24 cellular contexts compared by ENCODE assay signal in the genomic region with DNA sequence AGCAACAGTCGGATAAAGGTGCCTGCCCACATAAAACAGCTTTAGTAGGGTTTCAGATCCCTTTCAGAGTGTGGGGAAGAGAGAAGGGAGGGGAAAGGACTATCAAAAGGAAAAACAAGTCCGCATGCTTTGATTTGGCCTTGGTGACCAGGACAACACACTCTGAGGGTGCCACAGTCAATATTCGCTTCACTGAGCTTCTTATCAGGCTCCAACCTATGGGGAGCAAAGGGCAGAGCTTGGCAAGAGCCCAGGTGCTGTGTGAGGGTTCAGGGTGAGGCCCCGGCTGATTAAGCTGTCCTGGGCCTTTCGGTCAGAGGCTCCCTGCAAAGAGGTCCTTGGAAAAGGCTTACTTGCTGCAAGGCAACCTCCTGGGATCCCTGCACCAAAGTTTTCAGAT.
DNase-seq lines count a peak whose midpoint lies in the region; ATAC-seq, FAIRE-seq and TF ChIP-seq lines count a peak whose summit lies in the region.
"Had no signal": no experiment of that assay in that cellular context is flagged by ENCODE, and none has a peak within 500 bp of the region (broad histone marks: within the 10 kb centered on the region; RNA-seq: fewer than 3 reads in every experiment).

No MANE protein-coding gene starts in this region.

- TF ChIP-seq CTCF in cardiac muscle cell (IDR thresholded peaks at IDR 0.05; ENCODE audit: low read depth, low read length), result no peak
- TF ChIP-seq CTCF in kidney (IDR thresholded peaks at IDR 0.05; ENCODE audit: borderline replicate concordance, extremely low read depth, insufficient read depth), result no peak
- TF ChIP-seq CTCF in nephron (IDR thresholded peaks at IDR 0.05; ENCODE audit: unreplicated experiment in 3 of 3), result no peak
- TF ChIP-seq CTCF in type B pancreatic cell (conservative IDR thresholded peaks at IDR 0.05), result no peak

- H3K27ac Mint-ChIP-seq in nephron, result peak overlapping the region; percentile 89 to 98 (median 96)
- H3K27ac Mint-ChIP-seq in type B pancreatic cell, result peak overlapping the region; percentile 25
- H3K27ac Mint-ChIP-seq in activated naive CD8-positive, alpha-beta T cell treated with anti-CD3 and anti-CD28 coated beads, Interleukin-2, amount 50 U/mL, for 24 hours, result no peak overlapping the region
- H3K27ac Mint-ChIP-seq: activated naive CD4-positive, alpha-beta T cell treated with anti-CD3 and anti-CD28 coated beads, Interleukin-2, amount 50 U/mL, for 24 hours; B cell had no signal

- H3K27me3 Mint-ChIP-seq in nephron (ENCODE audit: low read depth) (no peaks in the 10 kb centered on the region), type B pancreatic cell (no peaks in the 10 kb centered on the region)
- peaks cover 8% of the 10 kb centered on the region for H3K27me3 Mint-ChIP-seq in activated naive CD8-positive, alpha-beta T cell treated with anti-CD3 and anti-CD28 coated beads, Interleukin-2, amount 50 U/mL, for 24 hours
- H3K27me3 Mint-ChIP-seq: activated naive CD4-positive, alpha-beta T cell treated with anti-CD3 and anti-CD28 coated beads, Interleukin-2, amount 50 U/mL, for 24 hours had no signal

- FAIRE-seq in kidney (lab: Jason Lieb, UNC), result no peak
- FAIRE-seq: G401.6 had no signal

- H3K4me1 Mint-ChIP-seq in nephron, result peaks cover 62% of the 10 kb centered on the region
- H3K4me1 Mint-ChIP-seq in type B pancreatic cell (ENCODE audit: unreplicated experiment), result peaks cover 54% of the 10 kb centered on the region
- H3K4me1 Mint-ChIP-seq in activated naive CD8-positive, alpha-beta T cell treated with anti-CD3 and anti-CD28 coated beads, Interleukin-2, amount 50 U/mL, for 24 hours, result peaks cover 5% of the 10 kb centered on the region
- H3K4me1 Mint-ChIP-seq: B cell had no signal

- H3K36me3 ChIP-seq in cardiac muscle cell (no peaks in the 10 kb centered on the region), kidney (ENCODE audit: control insufficient read depth in 1 of 2, insufficient read depth in 2 of 2, low read length in 2 of 2) (no peaks in the 10 kb centered on the region)
- H3K36me3 ChIP-seq: HAP-1, heart left ventricle, uterus had no signal

- H3K4me1 ChIP-seq in cardiac muscle cell (ENCODE audit: low read depth), result peaks cover 41% of the 10 kb centered on the region
- H3K4me1 ChIP-seq in kidney (ENCODE audit: control insufficient read depth in 1 of 2, insufficient read depth in 1 of 2, low read depth in 1 of 2, low read length in 2 of 2), result peaks cover 0 to 9% of the 10 kb centered on the region in 2 donors
- H3K4me1 ChIP-seq: HAP-1, uterus had no signal

- peak overlapping the region; percentile 50 for H3K27ac ChIP-seq in cardiac muscle cell
- no peak overlapping the region for H3K27ac ChIP-seq in kidney (ENCODE audit: low read depth in 2 of 2, low read length in 2 of 2)
- H3K27ac ChIP-seq: skin epidermis had no signal

- ATAC-seq in Right ventricle myocardium inferior, result no peak
- no peak for ATAC-seq in activated naive CD8-positive, alpha-beta T cell treated with anti-CD3 and anti-CD28 coated beads, Interleukin-2, amount 50 U/mL, for 24 hours
- ATAC-seq: activated CD4-positive, CD25-positive, alpha-beta regulatory T cell treated with anti-CD3 and anti-CD28 coated beads, Interleukin-2, amount 50 U/mL, for 24 hours had no signal

- H3K4me3 ChIP-seq in cardiac muscle cell, result no peak overlapping the region
- H3K4me3 ChIP-seq in kidney (ENCODE audit: low read length in 2 of 2), result no peak overlapping the region
- H3K4me3 ChIP-seq: HAP-1, heart left ventricle, skin epidermis, uterus had no signal

- intact Hi-C loops in Right ventricle myocardium inferior (cut with DNase I) (loop anchor here (10.0 kb wide), 1 partner anchor 133 kb away; no protein-coding TSS in a partner anchor), kidney (cut with DNase I) (no loop called here)

- H3K9me3 Mint-ChIP-seq in nephron, result no peaks in the 10 kb centered on the region
- no peaks in the 10 kb centered on the region for H3K9me3 Mint-ChIP-seq in type B pancreatic cell
- no peaks in the 10 kb centered on the region for H3K9me3 Mint-ChIP-seq in activated naive CD8-positive, alpha-beta T cell treated with anti-CD3 and anti-CD28 coated beads, Interleukin-2, amount 50 U/mL, for 24 hours
- H3K9me3 Mint-ChIP-seq: activated naive CD4-positive, alpha-beta T cell treated with anti-CD3 and anti-CD28 coated beads, Interleukin-2, amount 50 U/mL, for 24 hours had no signal

- H3K36me3 Mint-ChIP-seq in nephron (ENCODE audit: low read depth) (no peaks in the 10 kb centered on the region), type B pancreatic cell (no peaks in the 10 kb centered on the region)
- no peaks in the 10 kb centered on the region for H3K36me3 Mint-ChIP-seq in activated naive CD8-positive, alpha-beta T cell treated with anti-CD3 and anti-CD28 coated beads, Interleukin-2, amount 50 U/mL, for 24 hours (ENCODE audit: low read depth)
- H3K36me3 Mint-ChIP-seq: activated naive CD4-positive, alpha-beta T cell treated with anti-CD3 and anti-CD28 coated beads, Interleukin-2, amount 50 U/mL, for 24 hours had no signal

- H3K4me3 Mint-ChIP-seq in nephron (peak overlapping the region in 1 of 3 experiments; percentile 8), type B pancreatic cell (peak overlapping the region; percentile 0)
- H3K4me3 Mint-ChIP-seq in activated naive CD8-positive, alpha-beta T cell treated with anti-CD3 and anti-CD28 coated beads, Interleukin-2, amount 50 U/mL, for 24 hours, result no peak overlapping the region
- H3K4me3 Mint-ChIP-seq: activated naive CD4-positive, alpha-beta T cell treated with anti-CD3 and anti-CD28 coated beads, Interleukin-2, amount 50 U/mL, for 24 hours; B cell had no signal

- H3K27me3 ChIP-seq in cardiac muscle cell, result no peaks in the 10 kb centered on the region
- H3K27me3 ChIP-seq: heart left ventricle, uterus had no signal

- DNase-seq in cardiac muscle cell (ENCODE audit: low read depth in 1 of 2, low spot score in 1 of 2) (peak in 1 of 2 donors; percentile 51), Right ventricle myocardium inferior (ENCODE audit: missing footprints) (no peak), kidney (peak; percentile 59), type B pancreatic cell (ENCODE audit: extremely low spot score, unreplicated experiment) (no peak), NOMO-1 (lab: John Stamatoyannopoulos, UW; ENCODE audit: unreplicated experiment in 2 of 2) (no peak), COLO829 (ENCODE audit: low spot score) (no peak)
- no peak for DNase-seq in activated naive CD8-positive, alpha-beta T cell treated with anti-CD3 and anti-CD28 coated beads, Interleukin-2, amount 50 U/mL, for 24 hours
- DNase-seq: 8988T; activated T-cell treated with anti-CD3 and anti-CD28 coated beads, Interleukin-2, amount 50 U/mL, for 48 hours; cortex of kidney; heart left ventricle; midbrain; NCI-H1436; NCI-H2171 treated with DMSO at 0.1 percent for 48 hours; NCI-H69; stimulated activated CD4-positive, alpha-beta T cell treated with anti-CD3 and anti-CD28 coated beads, Interleukin-4, amount 100 ng/mL, for 24 hours; uterus had no signal

- no peaks in the 10 kb centered on the region for H3K9me3 ChIP-seq in cardiac muscle cell (ENCODE audit: low read depth)
- H3K9me3 ChIP-seq in kidney (ENCODE audit: control insufficient read depth in 1 of 2, low read length in 2 of 2), result no peaks in the 10 kb centered on the region
- H3K9me3 ChIP-seq: HAP-1, heart left ventricle, uterus had no signal

- no peak overlapping the region for H3K9ac ChIP-seq in kidney (ENCODE audit: low read length in 2 of 2)
